ENCODE assay signal across 26 cellular contexts in the genomic region with DNA sequence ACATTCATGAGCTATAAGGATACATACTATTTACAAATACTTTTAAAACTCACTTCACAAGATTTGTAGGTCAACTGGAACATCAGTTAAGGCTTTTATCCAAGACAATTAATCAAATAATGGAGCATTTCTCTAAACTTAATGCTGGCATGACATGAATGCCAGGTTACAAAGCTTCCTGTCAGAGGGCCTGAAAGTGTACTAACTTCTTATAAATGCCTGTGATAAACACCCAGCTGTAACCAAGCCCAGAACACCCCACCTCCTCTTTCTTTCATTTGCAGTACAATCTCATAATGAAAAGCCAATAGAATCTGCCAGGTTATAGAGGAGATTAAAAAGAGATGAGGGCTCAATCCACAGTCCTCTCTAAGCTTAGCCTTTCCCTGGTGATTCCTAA.
"Had no signal": no experiment of that assay in that cellular context is flagged by ENCODE, and none has a peak within 500 bp of the region (broad histone marks: within the 10 kb centered on the region; RNA-seq: fewer than 3 reads in every experiment).

No MANE protein-coding gene starts in this region.

- H3K36me3 Mint-ChIP-seq: activated naive CD4-positive, alpha-beta T cell treated with anti-CD3 and anti-CD28 coated beads, Interleukin-2, amount 50 U/mL, for 24 hours; WTC11 had no signal

- DNase-seq: activated CD4-positive, alpha-beta memory T cell treated with anti-CD3 and anti-CD28 coated beads, Interleukin-2, amount 10 ng/mL, durations not matched to agents 7 days and 5 days; activated CD4-positive, alpha-beta T cell treated with anti-CD3 and anti-CD28 coated beads for 1 hour; activated CD4-positive, alpha-beta T cell treated with anti-CD3 and anti-CD28 coated beads, Interleukin-2, amount 10 ng/mL, durations not matched to agents 7 days and 5 days; activated effector memory CD4-positive, alpha-beta T cell treated with Interleukin-2 at 50 U/mL for 16 hours; activated naive CD4-positive, alpha-beta T cell; activated T-cell treated with anti-CD3 and anti-CD28 coated beads for 4 hours; aorta; body of pancreas; central memory CD4-positive, alpha-beta T cell; Kasumi-1; NCI-H1048; NCI-H146; NCI-H187 treated with DMSO at 0.1 percent for 48 hours; NCI-H2081 treated with DMSO at 0.1 percent for 48 hours; NCI-H2171; NCI-H2227 treated with DMSO at 0.1 percent for 48 hours; NCI-H446 treated with DMSO at 0.1 percent for 48 hours; NCI-H524 treated with DMSO at 0.1 percent for 48 hours; NCI-H748 treated with DMSO at 0.1 percent for 48 hours; NK-92 treated with Interleukin-12 subunit alpha and Interleukin-12 subunit beta, amount 100 ng/mL, for 24 hours; SHP77; T-helper 9 cell had no signal

- H3K27me3 Mint-ChIP-seq: activated CD4-positive, alpha-beta memory T cell treated with anti-CD3 and anti-CD28 coated beads, Interleukin-2, amount 10 ng/mL, durations not matched to agents 7 days and 5 days; activated CD4-positive, alpha-beta T cell treated with anti-CD3 and anti-CD28 coated beads, Interleukin-2, amount 10 ng/mL, durations not matched to agents 7 days and 5 days; activated naive CD4-positive, alpha-beta T cell treated with anti-CD3 and anti-CD28 coated beads, Interleukin-2, amount 50 U/mL, for 24 hours had no signal

- H3K4me3 Mint-ChIP-seq: activated CD4-positive, alpha-beta memory T cell treated with anti-CD3 and anti-CD28 coated beads, Interleukin-2, amount 10 ng/mL, durations not matched to agents 7 days and 5 days; activated CD4-positive, alpha-beta T cell treated with anti-CD3 and anti-CD28 coated beads, Interleukin-2, amount 10 ng/mL, durations not matched to agents 7 days and 5 days; activated naive CD4-positive, alpha-beta T cell treated with anti-CD3 and anti-CD28 coated beads, Interleukin-2, amount 50 U/mL, for 24 hours; T-helper 1 cell treated with Interleukin-12 subunit alpha and Interleukin-12 subunit beta and Interleukin-4 antibody, amounts not matched to agents 30 μg/mL and 1 μg/mL, for 36 hours; WTC11 had no signal

- H3K27ac Mint-ChIP-seq: activated CD4-positive, alpha-beta T cell treated with anti-CD3 and anti-CD28 coated beads, Interleukin-2, amount 10 ng/mL, durations not matched to agents 7 days and 5 days; activated naive CD4-positive, alpha-beta T cell treated with anti-CD3 and anti-CD28 coated beads, Interleukin-2, amount 50 U/mL, for 24 hours; WTC11 had no signal

- H3K9me3 Mint-ChIP-seq: activated CD4-positive, alpha-beta memory T cell treated with anti-CD3 and anti-CD28 coated beads, Interleukin-2, amount 10 ng/mL, durations not matched to agents 7 days and 5 days; activated CD4-positive, alpha-beta T cell treated with anti-CD3 and anti-CD28 coated beads, Interleukin-2, amount 10 ng/mL, durations not matched to agents 7 days and 5 days; activated naive CD4-positive, alpha-beta T cell treated with anti-CD3 and anti-CD28 coated beads, Interleukin-2, amount 50 U/mL, for 24 hours; T-helper 1 cell treated with Interleukin-12 subunit alpha and Interleukin-12 subunit beta and Interleukin-4 antibody, amounts not matched to agents 30 μg/mL and 1 μg/mL, for 36 hours; WTC11 had no signal

- ATAC-seq: body of pancreas, K562, WTC11 had no signal
